Comparison of ENCODE assay signal across 25 cellular contexts in the genomic region with DNA sequence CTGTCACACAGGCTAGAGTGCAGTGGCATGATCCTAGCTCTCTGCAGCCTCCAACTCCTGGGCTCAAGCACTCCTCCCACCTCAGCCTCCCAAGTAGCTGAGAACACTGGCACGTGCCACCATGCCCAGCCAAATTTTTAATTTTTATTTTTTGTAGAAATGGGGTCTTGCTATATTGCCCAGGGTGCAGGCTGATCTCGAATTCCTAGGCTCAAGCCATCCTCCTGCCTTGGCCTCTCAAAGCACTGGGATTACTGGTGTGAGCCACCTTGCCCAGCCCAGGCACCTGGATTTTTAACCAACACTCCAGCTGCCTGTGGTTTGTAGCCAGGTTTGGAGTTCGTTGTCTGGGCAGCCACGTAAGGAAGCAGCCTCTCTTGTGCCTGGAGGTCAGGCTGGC.
"Had no signal": no experiment of that assay in that cellular context is flagged by ENCODE, and none has a peak within 500 bp of the region (broad histone marks: within the 10 kb centered on the region; RNA-seq: fewer than 3 reads in every experiment).

No MANE protein-coding gene starts in this region.

- H3K36me3 ChIP-seq: stomach, suprapubic skin, thoracic aorta, thyroid gland, tibial artery, tibial nerve, transverse colon, upper lobe of left lung, upper lobe of right lung, uterus, vagina had no signal

- ATAC-seq: stimulated activated effector memory CD8-positive, alpha-beta T cell treated with anti-CD3 and anti-CD28 coated beads, Interleukin-12 subunit alpha, Interleukin-12 subunit beta, amount 100 ng/mL, for 72 hours; stimulated activated memory B cell treated with anti-CD40 and anti-IgM and Interleukin-4, amounts not matched to agents 10 μg/mL and 1 μg/mL and 100 μg/mL, for 72 hours; stimulated activated naive B cell treated with anti-CD40 and anti-IgM and Interleukin-4, amounts not matched to agents 10 μg/mL and 1 μg/mL and 100 μg/mL, for 72 hours; stimulated activated naive CD8-positive, alpha-beta T cell treated with anti-CD3 and anti-CD28 coated beads, Interleukin-15, amount 100 ng/mL, for 72 hours; stimulated activated naive CD8-positive, alpha-beta T cell treated with anti-CD3 and anti-CD28 coated beads, Interleukin-15, Interleukin-2, amounts not matched to agents 100 U/mL and 50 U/mL, for 24 hours; upper lobe of right lung had no signal

- H3K4me3 ChIP-seq: stomach, suprapubic skin, testis, thoracic aorta, thyroid gland, tibial artery, tibial nerve, transverse colon, upper lobe of left lung, upper lobe of right lung, uterus, vagina had no signal

- H3K9me3 ChIP-seq: stomach, suprapubic skin, testis, thoracic aorta, thyroid gland, tibial artery, tibial nerve, transverse colon, upper lobe of left lung, upper lobe of right lung, uterus, vagina had no signal

- H3K4me1 ChIP-seq: stomach, suprapubic skin, testis, thyroid gland, tibial artery, tibial nerve, transverse colon, upper lobe of left lung, upper lobe of right lung, uterus, vagina had no signal

- H3K27me3 ChIP-seq: testis, thyroid gland, upper lobe of left lung, uterus, vagina had no signal

- H3K27ac ChIP-seq: stomach, suprapubic skin, testis, thoracic aorta, thyroid gland, tibial artery, tibial nerve, transverse colon, upper lobe of left lung, upper lobe of right lung, uterus, vagina had no signal

- DNase-seq: stimulated activated CD4-positive, alpha-beta T cell treated with anti-CD3 and anti-CD28 coated beads, Interleukin-2, amount 100 ng/mL, for 48 hours; stimulated activated CD4-positive, alpha-beta T cell treated with anti-CD3 and anti-CD28 coated beads, Interleukin-4, amount 100 ng/mL, for 1 hour; stimulated activated CD4-positive, alpha-beta T cell treated with anti-CD3 and anti-CD28 coated beads, Interleukin-4, amount 100 ng/mL, for 24 hours; stimulated activated CD4-positive, alpha-beta T cell treated with anti-CD3 and anti-CD28 coated beads, Interleukin-4, amount 100 ng/mL, for 4 hours; stimulated activated CD8-positive, alpha-beta memory T cell treated with anti-CD3 and anti-CD28 coated beads, Interleukin-4, amount 100 ng/mL, for 48 hours; stimulated activated naive B cell treated with anti-CD40 and anti-IgM and Interleukin-4, amounts not matched to agents 10 μg/mL and 1 μg/mL and 100 μg/mL, for 72 hours; stimulated activated naive CD4-positive, alpha-beta T cell; stimulated activated naive CD4-positive, alpha-beta T cell treated with Interleukin-2 at 50 U/mL for 16 hours; stimulated activated naive CD8-positive, alpha-beta T cell treated with anti-CD3 and anti-CD28 coated beads, Interleukin-15, amount 100 ng/mL, for 72 hours; stimulated activated naive CD8-positive, alpha-beta T cell treated with anti-CD3 and anti-CD28 coated beads, Interleukin-15, Interleukin-2, amounts not matched to agents 100 U/mL and 50 U/mL, for 24 hours; stomach; testis; thyroid gland; tibial artery; transverse colon; trophoblast cell; upper lobe of left lung; upper lobe of right lung; uterus had no signal
